In the genomic region with DNA sequence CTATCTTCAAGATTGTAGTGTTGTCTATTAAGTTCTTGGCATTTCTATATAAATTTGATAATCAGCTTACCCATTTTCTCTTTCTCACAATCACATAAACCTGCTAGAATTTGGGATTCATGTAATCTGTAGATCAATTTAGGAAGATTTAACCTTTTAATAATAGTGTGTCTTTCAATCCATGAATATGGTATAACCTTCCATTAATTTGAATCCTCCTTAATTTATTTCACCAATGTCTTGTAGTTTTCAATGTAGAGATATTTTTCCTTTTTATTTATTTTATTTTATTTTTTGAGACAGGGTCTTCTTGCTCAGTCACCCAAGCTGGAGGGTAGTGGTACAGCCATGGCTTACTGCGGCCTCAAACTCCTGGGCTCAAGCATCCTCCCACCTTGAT, we compare ENCODE assay signal across 27 cellular contexts.
"Had no signal": no experiment of that assay in that cellular context is flagged by ENCODE, and none has a peak within 500 bp of the region (broad histone marks: within the 10 kb centered on the region; RNA-seq: fewer than 3 reads in every experiment).

No MANE protein-coding gene starts in this region.

- H3K4me1 ChIP-seq: colonic mucosa, esophagus muscularis mucosa, esophagus squamous epithelium, foreskin keratinocyte, gastrocnemius medialis, gastroesophageal sphincter, heart left ventricle, heart right ventricle had no signal

- H3K27me3 ChIP-seq: colonic mucosa, dorsolateral prefrontal cortex, esophagus muscularis mucosa, esophagus squamous epithelium, foreskin keratinocyte, gastrocnemius medialis, gastroesophageal sphincter, heart left ventricle, heart right ventricle had no signal

- H3K27ac ChIP-seq: colonic mucosa, coronary artery, dorsolateral prefrontal cortex, epithelial cell of prostate, esophagus muscularis mucosa, esophagus squamous epithelium, foreskin keratinocyte, gastrocnemius medialis, gastroesophageal sphincter, heart left ventricle, heart right ventricle had no signal

- H3K4me3 ChIP-seq: colonic mucosa, coronary artery, dorsolateral prefrontal cortex, esophagus muscularis mucosa, esophagus squamous epithelium, gastrocnemius medialis, gastroesophageal sphincter, heart left ventricle, heart right ventricle had no signal

- DNase-seq: colonic mucosa; cortex of kidney; dermis blood vessel endothelial cell; dorsolateral prefrontal cortex; effector CD4-positive, alpha-beta T cell; effector CD8-positive, alpha-beta T cell; effector memory CD4-positive, alpha-beta T cell; effector memory CD8-positive, alpha-beta T cell; endodermal cell; erythroblast; esophagus squamous epithelium; foreskin fibroblast; foreskin keratinocyte; foreskin melanocyte; gastrocnemius medialis; glutamatergic neuron; head of caudate nucleus; heart left ventricle; heart right ventricle had no signal

- FAIRE-seq: colon, endometrium, frontal cortex had no signal

- H3K9me3 ChIP-seq: colonic mucosa, esophagus muscularis mucosa, esophagus squamous epithelium, gastrocnemius medialis had no signal

- ATAC-seq: effector memory CD8-positive, alpha-beta T cell; esophagus mucosa; foreskin keratinocyte; gastrocnemius medialis; gastroesophageal sphincter; heart left ventricle; heart right ventricle had no signal
